In genomic region chr1:94027735-94028515, GRCh38 we compare ENCODE assay signal across 27 cellular contexts.
"Had no signal": no experiment of that assay in that cellular context is flagged by ENCODE, and none has a peak within 500 bp of the region (broad histone marks: within the 10 kb centered on the region; RNA-seq: fewer than 3 reads in every experiment).

No MANE protein-coding gene starts in this region.

- H3K27ac ChIP-seq: colonic mucosa, esophagus muscularis mucosa, heart right ventricle, left lung, neutrophil, parathyroid adenoma, right atrium auricular region, sigmoid colon, stomach, thyroid gland, vagina had no signal

- H3K27me3 ChIP-seq: colonic mucosa, heart right ventricle, left lung, right atrium auricular region, sigmoid colon, stomach, thyroid gland, vagina had no signal

- DNase-seq: colonic mucosa; effector CD8-positive, alpha-beta T cell; endodermal cell; foreskin melanocyte; glutamatergic neuron; heart right ventricle; left cardiac atrium; left lung; mesendoderm; midbrain; naive thymus-derived CD8-positive, alpha-beta T cell; sigmoid colon; stimulated activated CD4-positive, alpha-beta T cell treated with anti-CD3 and anti-CD28 coated beads, Interleukin-2, amount 100 ng/mL, for 24 hours; stimulated activated CD4-positive, alpha-beta T cell treated with anti-CD3 and anti-CD28 coated beads, Interleukin-4, amount 100 ng/mL, for 24 hours; stimulated activated naive CD4-positive, alpha-beta T cell treated with Interleukin-2 at 50 U/mL for 16 hours; stomach; thyroid gland; trophoblast cell had no signal

- H3K9ac ChIP-seq: parathyroid adenoma had no signal

- H3K9me3 ChIP-seq: colonic mucosa, esophagus muscularis mucosa, heart right ventricle, left lung, neutrophil, right atrium auricular region, sigmoid colon, stomach, thyroid gland, vagina had no signal

- H3K4me1 Mint-ChIP-seq: endodermal cell had no signal

- H3K79me2 ChIP-seq: parathyroid adenoma had no signal

- H2AFZ ChIP-seq: parathyroid adenoma had no signal

- H3K4me3 Mint-ChIP-seq: dendritic cell treated with granulocyte-macrophage colony-stimulating factor and Interleukin-4, amounts not matched to agents 40 ng/mL and 50 ng/mL, for 4 days; endodermal cell; naive thymus-derived CD8-positive, alpha-beta T cell; neural crest cell; stimulated activated effector memory CD8-positive, alpha-beta T cell treated with anti-CD3 and anti-CD28 coated beads, Interleukin-12 subunit alpha, Interleukin-12 subunit beta, amount 100 ng/mL, for 72 hours had no signal

- H3K27ac Mint-ChIP-seq: dendritic cell treated with granulocyte-macrophage colony-stimulating factor and Interleukin-4, amounts not matched to agents 40 ng/mL and 50 ng/mL, for 4 days; endodermal cell; progenitor cell of endocrine pancreas; stimulated activated effector memory CD8-positive, alpha-beta T cell treated with anti-CD3 and anti-CD28 coated beads, Interleukin-12 subunit alpha, Interleukin-12 subunit beta, amount 100 ng/mL, for 72 hours had no signal

- H3K36me3 ChIP-seq: colonic mucosa, esophagus muscularis mucosa, heart right ventricle, left lung, neutrophil, right atrium auricular region, sigmoid colon, stomach, thyroid gland, vagina had no signal

- H3K4me1 ChIP-seq: colonic mucosa, vagina had no signal

- H3K4me3 ChIP-seq: colonic mucosa, esophagus muscularis mucosa, heart right ventricle, left lung, right atrium auricular region, sigmoid colon, stomach, thyroid gland, vagina had no signal

- H3K9me3 Mint-ChIP-seq: dendritic cell treated with granulocyte-macrophage colony-stimulating factor and Interleukin-4, amounts not matched to agents 40 ng/mL and 50 ng/mL, for 4 days; endodermal cell; naive thymus-derived CD8-positive, alpha-beta T cell; neural crest cell; stimulated activated effector memory CD8-positive, alpha-beta T cell treated with anti-CD3 and anti-CD28 coated beads, Interleukin-12 subunit alpha, Interleukin-12 subunit beta, amount 100 ng/mL, for 72 hours had no signal

- H3K36me3 Mint-ChIP-seq: naive thymus-derived CD8-positive, alpha-beta T cell; stimulated activated effector memory CD8-positive, alpha-beta T cell treated with anti-CD3 and anti-CD28 coated beads, Interleukin-12 subunit alpha, Interleukin-12 subunit beta, amount 100 ng/mL, for 72 hours had no signal
